ENCODE assay signal across 1 cellular context in genomic region chr5:171337207-171337562, GRCh38.
TF ChIP-seq lines count a peak whose summit lies in the region.

No MANE protein-coding gene starts in this region.

TF ChIP-seq in GM23338, 12 proteins besides CTCF, POLR2A, EP300 and RAD21 (continued from another document):
- TF ChIP-seq ZNF462 (CRISPR knock-in tag; IDR thresholded peaks at IDR 0.05), result no peak
- no peak for TF ChIP-seq POLR2AphosphoS5 (IDR thresholded peaks at IDR 0.05; ENCODE audit: low read depth)
- TF ChIP-seq JUNB (IDR thresholded peaks at IDR 0.05; ENCODE audit: unreplicated experiment), result no peak
- no peak for TF ChIP-seq REST (IDR thresholded peaks at IDR 0.05; ENCODE audit: unreplicated experiment)
- no peak for TF ChIP-seq ZNF114 (CRISPR knock-in tag; IDR thresholded peaks at IDR 0.05)
- no peak for TF ChIP-seq EZH2phosphoT487 (IDR thresholded peaks at IDR 0.05; ENCODE audit: unreplicated experiment)
- TF ChIP-seq NANOG (IDR thresholded peaks at IDR 0.05; ENCODE audit: borderline replicate concordance), result no peak
- TF ChIP-seq ZNF331 (CRISPR knock-in tag; IDR thresholded peaks at IDR 0.05; ENCODE audit: low read depth), result no peak
